1 cellular context compared by ENCODE assay signal in genomic region chr10:79162861-79163662, GRCh38.
TF ChIP-seq lines count a peak whose summit lies in the region.

No MANE protein-coding gene starts in this region.

TF ChIP-seq in A549, 52 proteins besides CTCF, POLR2A, EP300 and RAD21 (continued from another document):
- TF ChIP-seq REST (IDR thresholded peaks at IDR 0.05) (0 out of 2 replicates have a peak, but pooled peaks have one; percentile 30), JUNB (IDR thresholded peaks at IDR 0.05) (peak; percentile 60; the same call in 1 of the 2 replicates), RCOR1 (IDR thresholded peaks at IDR 0.05; ENCODE audit: low read depth, low read length) (no peak), ESRRA (IDR thresholded peaks at IDR 0.05; ENCODE audit: borderline replicate concordance, low read length) (no peak), FOSL2 (IDR thresholded peaks at IDR 0.05) (0 out of 2 replicates have a peak, but pooled peaks have one; percentile 17), FOSL2 (CRISPR knock-in tag; IDR thresholded peaks at IDR 0.05) (peak; percentile 60), KDM5A (IDR thresholded peaks at IDR 0.05) (no peak), HEYL (CRISPR knock-in tag; IDR thresholded peaks at IDR 0.05) (no peak), GATA3 (IDR thresholded peaks at IDR 0.05; ENCODE audit: borderline replicate concordance) (peak; percentile 82; the same call in 1 of the 2 replicates), HOXB13 (CRISPR knock-in tag; IDR thresholded peaks at IDR 0.05; ENCODE audit: low read depth) (no peak), HES2 (IDR thresholded peaks at IDR 0.05) (no peak), BHLHE40 (IDR thresholded peaks at IDR 0.05; ENCODE audit: low read depth, low read length) (no peak), HOXA7 (CRISPR knock-in tag; IDR thresholded peaks at IDR 0.05) (no peak), KDM1A (IDR thresholded peaks at IDR 0.05; ENCODE audit: low read depth) (no peak), JUN (IDR thresholded peaks at IDR 0.05) (peak; percentile 57 to 75; a peak in 4 of 5 replicates), CHD2 (IDR thresholded peaks at IDR 0.05; ENCODE audit: low read length, partially characterized antibody) (no peak), SREBF2 (IDR thresholded peaks at IDR 0.05) (no peak), MYC (IDR thresholded peaks at IDR 0.05; ENCODE audit: borderline replicate concordance, low read length) (no peak), SMC3 (IDR thresholded peaks at IDR 0.05) (peak; percentile 46), FOXS1 (CRISPR knock-in tag; IDR thresholded peaks at IDR 0.05) (0 out of 2 replicates have a peak, but pooled peaks have one; percentile 2), MAFK (IDR thresholded peaks at IDR 0.05; ENCODE audit: partially characterized antibody) (no peak), ZFP36 (IDR thresholded peaks at IDR 0.05; ENCODE audit: borderline replicate concordance, partially characterized antibody) (no peak), RNF2 (IDR thresholded peaks at IDR 0.05; ENCODE audit: borderline replicate concordance, low read depth) (no peak)
